In the genomic region with DNA sequence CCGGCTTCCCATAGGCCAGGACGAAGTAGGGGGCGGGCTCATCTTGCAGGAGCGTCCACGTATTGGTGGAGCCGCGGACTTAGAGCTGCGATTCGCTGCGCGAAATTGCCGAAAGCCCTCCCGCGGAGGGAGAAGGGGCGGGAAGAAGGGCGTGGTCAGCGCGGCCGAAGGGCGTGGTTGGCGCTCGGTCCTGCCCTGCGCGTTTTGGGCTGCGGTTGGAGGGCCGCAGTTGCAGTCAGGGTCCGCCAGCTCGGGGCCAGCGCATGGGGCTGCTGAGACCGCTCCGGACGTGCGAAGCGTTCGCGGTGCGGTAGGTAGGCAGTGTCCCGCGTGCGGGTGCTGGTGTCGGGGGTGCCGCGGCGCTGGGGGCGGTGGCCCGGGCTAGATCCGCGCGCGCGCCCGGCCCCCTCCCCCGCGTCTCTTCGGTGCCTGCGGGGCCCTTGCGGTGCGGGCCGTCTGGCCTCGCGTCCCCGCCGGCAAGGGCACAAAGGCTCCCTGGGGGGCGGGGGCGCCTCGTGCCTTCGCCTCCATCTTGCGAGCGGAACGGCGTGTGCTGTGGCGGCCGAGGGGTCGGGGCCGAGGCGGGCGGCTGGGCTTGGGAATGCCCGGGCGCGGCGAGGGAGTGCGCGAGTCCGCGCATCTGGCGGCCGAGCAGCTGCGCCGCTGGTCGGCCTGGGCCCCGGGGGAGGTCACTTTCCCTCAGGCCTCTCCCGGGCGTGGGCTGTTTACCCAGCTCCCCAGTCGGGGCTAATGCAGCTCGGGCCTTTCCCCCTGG, we compare ENCODE assay signal across 8 cellular contexts. TPM values are rescaled to one million over a fixed set of nuclear protein-coding genes. Genes with fewer than 3 reads are reported as not detected.
A peak's percentile ranks its signal among the peaks of the same experiment; 100 is the strongest.
DNase-seq lines count a peak whose midpoint lies in the region; ATAC-seq and TF ChIP-seq lines count a peak whose summit lies in the region.

A gene with protein sequence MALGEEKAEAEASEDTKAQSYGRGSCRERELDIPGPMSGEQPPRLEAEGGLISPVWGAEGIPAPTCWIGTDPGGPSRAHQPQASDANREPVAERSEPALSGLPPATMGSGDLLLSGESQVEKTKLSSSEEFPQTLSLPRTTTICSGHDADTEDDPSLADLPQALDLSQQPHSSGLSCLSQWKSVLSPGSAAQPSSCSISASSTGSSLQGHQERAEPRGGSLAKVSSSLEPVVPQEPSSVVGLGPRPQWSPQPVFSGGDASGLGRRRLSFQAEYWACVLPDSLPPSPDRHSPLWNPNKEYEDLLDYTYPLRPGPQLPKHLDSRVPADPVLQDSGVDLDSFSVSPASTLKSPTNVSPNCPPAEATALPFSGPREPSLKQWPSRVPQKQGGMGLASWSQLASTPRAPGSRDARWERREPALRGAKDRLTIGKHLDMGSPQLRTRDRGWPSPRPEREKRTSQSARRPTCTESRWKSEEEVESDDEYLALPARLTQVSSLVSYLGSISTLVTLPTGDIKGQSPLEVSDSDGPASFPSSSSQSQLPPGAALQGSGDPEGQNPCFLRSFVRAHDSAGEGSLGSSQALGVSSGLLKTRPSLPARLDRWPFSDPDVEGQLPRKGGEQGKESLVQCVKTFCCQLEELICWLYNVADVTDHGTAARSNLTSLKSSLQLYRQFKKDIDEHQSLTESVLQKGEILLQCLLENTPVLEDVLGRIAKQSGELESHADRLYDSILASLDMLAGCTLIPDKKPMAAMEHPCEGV (plus strand): TSS at position 202 of the 775 bp plus-strand sequence. CDS start 13,029 bp downstream, outside the sequence.

- no peaks in the 10 kb centered on the region for H3K27me3 ChIP-seq in spleen (replicated peaks in 1 of 7)

- intact Hi-C loops in spleen (cut with DNase I; ENCODE audit: low total_unique reads): no loop called here

- peaks cover 11% of the 10 kb centered on the region for H3K36me3 Mint-ChIP-seq in central memory CD8-positive, alpha-beta T cell (ENCODE audit: insufficient read depth)

- DNase-seq in AG10803 (ENCODE audit: low read depth) (peak; percentile 96), NCI-H345 treated with DMSO at 0.1 percent for 48 hours (lab: John Stamatoyannopoulos, UW; ENCODE audit: unreplicated experiment) (peak; percentile 97), iris pigment epithelial cell (ENCODE audit: low read depth) (peak; percentile 98), spleen (peak; percentile 98)
- DNase-seq in activated CD4-positive, CD25-positive, alpha-beta regulatory T cell treated with anti-CD3 and anti-CD28 coated beads, Interleukin-2, amount 50 U/mL, for 16 hours (ENCODE audit: low read depth, low spot score): peak; percentile 91
- peak; percentile 92 to 93 for DNase-seq in central memory CD8-positive, alpha-beta T cell (ENCODE audit: low spot score in 2 of 2)

- peak in 2 of 3 donors; percentile 53 to 82 for TF ChIP-seq POLR2A in spleen (IDR thresholded peaks at IDR 0.05)

- H3K4me3 ChIP-seq in AG10803 (ENCODE audit: low read length) (peak within 1 kb of the TSS; percentile 79), spleen (peak within 1 kb of the TSS; percentile 70 to 99 (median 94))

- peak within 1 kb of the TSS; percentile 83 for H3K27ac Mint-ChIP-seq in central memory CD8-positive, alpha-beta T cell (ENCODE audit: low read depth)

- no peaks in the 10 kb centered on the region for H3K9me3 ChIP-seq in spleen

- no peaks in the 10 kb centered on the region for H3K36me3 ChIP-seq in spleen

- H3K4me3 Mint-ChIP-seq in central memory CD8-positive, alpha-beta T cell: peak within 1 kb of the TSS; percentile 79

- no peaks in the 10 kb centered on the region for H3K9me3 Mint-ChIP-seq in central memory CD8-positive, alpha-beta T cell

- peaks cover 40 to 86% (median 68%) of the 10 kb centered on the region in 6 donors for H3K4me1 ChIP-seq in spleen

- 0 to 1% (median 0%) methylated on average over 35 to 95 of the region's 95 CpGs for WGBS in spleen, 5 donors

- no peak for TF ChIP-seq CTCF in AG10803 (conservative IDR thresholded peaks at IDR 0.05; ENCODE audit: low read length)
- TF ChIP-seq CTCF in spleen (IDR thresholded peaks at IDR 0.05 in 8 of 11, conservative IDR thresholded peaks at IDR 0.05 in 3 of 11): peak in 3 of 11 experiments; percentile 20 to 30 (median 21)

- ATAC-seq in GM19035 (IDR thresholded peaks at IDR 0.05; ENCODE audit: unreplicated experiment): peak; percentile 88
- peak; percentile 79 for ATAC-seq in HG03342 (IDR thresholded peaks at IDR 0.05; ENCODE audit: unreplicated experiment)
- peak; percentile 89 for ATAC-seq in central memory CD8-positive, alpha-beta T cell (replicated peaks; ENCODE audit: extremely low read depth, poor library complexity, severe bottlenecking)

- H3K27ac ChIP-seq in spleen: peak within 1 kb of the TSS; percentile 80 to 93 (median 91)

- H3K27me3 Mint-ChIP-seq in central memory CD8-positive, alpha-beta T cell: no peaks in the 10 kb centered on the region

- H3K4me1 Mint-ChIP-seq in central memory CD8-positive, alpha-beta T cell: peaks cover 55% of the 10 kb centered on the region

RNA-seq across cellular contexts. Expression of the gene that starts here (rescaled TPM):
- 10 to 100 TPM; 16.6 to 26.7 (median 22.2) TPM for total RNA-seq in spleen
- 1 to 10 TPM; 5.2 to 7.0 (median 5.7) TPM for polyA plus RNA-seq in spleen

Comparison
In these comparisons a context has a peak if more than half of its experiments do, and no peak if none do; other contexts are left out.
1. Peak in every context shown above with its lines: DNase-seq, ATAC-seq, H3K4me3 ChIP-seq and H3K27ac ChIP-seq.